ENCODE assay signal across 11 cellular contexts in genomic region chr6:149991403-149991795, GRCh38. TPM values are rescaled to one million over a fixed set of nuclear protein-coding genes. Genes with fewer than 3 reads are reported as not detected.
DNase-seq lines count a peak whose midpoint lies in the region; ATAC-seq, FAIRE-seq and TF ChIP-seq lines count a peak whose summit lies in the region.
"Not testable (repeated sequence)": the region's sequence is repeated elsewhere in the genome, so short reads cannot be mapped to it uniquely, and the experiment has no call there.
"Had no signal": no experiment of that assay in that cellular context is flagged by ENCODE, and none has a peak within 500 bp of the region (broad histone marks: within the 10 kb centered on the region; RNA-seq: fewer than 3 reads in every experiment).

No MANE protein-coding gene starts in this region.

- POLR2A ChIA-PET in activated CD8-positive, alpha-beta T cell treated with anti-CD3 and anti-CD28 coated beads for 36 hours (lab: Charles Lee): interaction anchor here (0.7 to 1.6 kb wide), 3 partner anchors 8 to 51 kb away, joined by 3 to 4 read pairs (median 3); no protein-coding TSS in a partner anchor
- POLR2A ChIA-PET in K562 (lab: Yijun Ruan, JAX): not testable (repeated sequence)

- intact Hi-C loops in Calu3 (cut with micrococcal nuclease; ENCODE audit: unreplicated experiment); activated CD8-positive, alpha-beta T cell treated with anti-CD3 and anti-CD28 coated beads for 36 hours (cut with micrococcal nuclease); K562 (cut with micrococcal nuclease): not testable (repeated sequence)

- CTCF ChIA-PET in Calu3 (lab: Charles Lee): not testable (repeated sequence)
- CTCF ChIA-PET in activated CD8-positive, alpha-beta T cell treated with anti-CD3 and anti-CD28 coated beads for 36 hours (lab: Charles Lee): interaction anchor here (1.0 to 1.3 kb wide), 2 partner anchors 16 to 25 kb away, joined by 4 to 7 read pairs; no protein-coding TSS in a partner anchor
- CTCF ChIA-PET in K562 (lab: Yijun Ruan, JAX; ENCODE audit: low intra/inter-chr PET ratio): interaction anchor here (0.5 kb wide), 1 partner anchor 891 kb away, joined by 3 read pairs; no protein-coding TSS in a partner anchor

- not testable (repeated sequence) for TF ChIP-seq CTCF in Calu3 (IDR thresholded peaks at IDR 0.05; ENCODE audit: unreplicated experiment); activated CD8-positive, alpha-beta T cell treated with anti-CD3 and anti-CD28 coated beads for 36 hours (IDR thresholded peaks at IDR 0.05); K562 (IDR thresholded peaks at IDR 0.05 in 2 of 3, conservative IDR thresholded peaks at IDR 0.05 in 1 of 3; ENCODE audit: insufficient read depth in 2 of 3, low read depth in 1 of 3, low read length in 3 of 3); nephron (IDR thresholded peaks at IDR 0.05; ENCODE audit: unreplicated experiment in 3 of 3)

- not testable (repeated sequence) for H3K36me3 ChIP-seq in HUES64 (ENCODE audit: insufficient read depth, low read length); K562 (ENCODE audit: control insufficient read depth, insufficient read depth, low read length); thymus (ENCODE audit: control insufficient read depth, insufficient read depth)

- H3K4me1 ChIP-seq in HUES64 (ENCODE audit: insufficient read depth, low read length); thymus (ENCODE audit: control insufficient read depth, insufficient read depth, low read length): not testable (repeated sequence)
- peaks cover 0 to 11% of the 10 kb centered on the region in 2 experiments; a peak in 1 of 5 replicates for H3K4me1 ChIP-seq in K562 (replicated peaks in 1 of 2; ENCODE audit: control insufficient read depth in 2 of 2, insufficient read depth in 2 of 2, low read length in 2 of 2)

- H3K27ac ChIP-seq in HUES64 (ENCODE audit: low read depth, low read length); K562 (ENCODE audit: extremely low read depth, low read depth, low read length); thymus (ENCODE audit: low read depth): not testable (repeated sequence)

- H3K27me3 ChIP-seq in HUES64 (ENCODE audit: insufficient read depth, low read length): peaks cover 100% of the 10 kb centered on the region
- H3K27me3 ChIP-seq in K562 (ENCODE audit: control insufficient read depth in 2 of 2, insufficient read depth in 2 of 2, low read length in 2 of 2): peaks cover 63 to 68% of the 10 kb centered on the region in 2 experiments
- H3K27me3 ChIP-seq in thymus (ENCODE audit: control insufficient read depth, insufficient read depth): peaks cover 25% of the 10 kb centered on the region

- not testable (repeated sequence) for H3K9me3 ChIP-seq in HUES64 (ENCODE audit: insufficient read depth, low read depth, low read length); K562 (replicated peaks; ENCODE audit: control insufficient read depth, insufficient read depth, low read depth, low read length); iPS-18c (ENCODE audit: control insufficient read depth, insufficient read depth, low read length); thymus (ENCODE audit: control insufficient read depth)

- H3K4me1 Mint-ChIP-seq in Calu3 (ENCODE audit: low read depth, unreplicated experiment) (peaks cover 21% of the 10 kb centered on the region), nephron (peaks cover 11% of the 10 kb centered on the region)
- H3K4me1 Mint-ChIP-seq in activated CD8-positive, alpha-beta T cell treated with anti-CD3 and anti-CD28 coated beads for 36 hours (ENCODE audit: low read depth): peaks cover 24% of the 10 kb centered on the region

- 5% methylated on average over 8 of the region's 8 CpGs for WGBS in HUES64
- 0% methylated on average over 5 of the region's 8 CpGs for WGBS in K562 (ENCODE audit: insufficient coverage, low coverage, missing lambda C conversion rate)
- WGBS in thymus: 2% methylated on average over 8 of the region's 8 CpGs

- H3K27ac Mint-ChIP-seq in Calu3 (ENCODE audit: unreplicated experiment); activated CD8-positive, alpha-beta T cell treated with anti-CD3 and anti-CD28 coated beads for 36 hours; nephron: not testable (repeated sequence)

- not testable (repeated sequence) for FAIRE-seq in K562 (lab: Jason Lieb, UNC)

- H3K4me3 Mint-ChIP-seq in Calu3 (ENCODE audit: low read depth, unreplicated experiment): peak overlapping the region; percentile 57
- peak overlapping the region; percentile 67 for H3K4me3 Mint-ChIP-seq in activated CD8-positive, alpha-beta T cell treated with anti-CD3 and anti-CD28 coated beads for 36 hours
- H3K4me3 Mint-ChIP-seq in nephron: peak overlapping the region; percentile 20 to 38 (median 35)

- H4K20me1 ChIP-seq in K562 (replicated peaks; ENCODE audit: control insufficient read depth, insufficient read depth, low read length): not testable (repeated sequence)

- not testable (repeated sequence) for H3K79me2 ChIP-seq in K562 (ENCODE audit: control insufficient read depth, insufficient read depth, low read length)

- not testable (repeated sequence) for H2AFZ ChIP-seq in K562 (ENCODE audit: low read depth, low read length)

- H3K27me3 Mint-ChIP-seq in Calu3 (ENCODE audit: unreplicated experiment) (peaks cover 81% of the 10 kb centered on the region), nephron (ENCODE audit: low read depth) (peaks cover 100% of the 10 kb centered on the region)
- peaks cover 76% of the 10 kb centered on the region for H3K27me3 Mint-ChIP-seq in activated CD8-positive, alpha-beta T cell treated with anti-CD3 and anti-CD28 coated beads for 36 hours

- TF ChIP-seq EP300 in K562 (IDR thresholded peaks at IDR 0.05; ENCODE audit: low read length): not testable (repeated sequence)

- not testable (repeated sequence) for BruUV-seq in Calu3 (replicated peaks; lab: Mats Ljungman, UMichigan); K562 (replicated peaks; lab: Mats Ljungman, UMichigan)

- in situ Hi-C loops in K562 (cut with MboI): not testable (repeated sequence)

- H3K4me2 ChIP-seq in K562 (ENCODE audit: insufficient read depth, low read length): not testable (repeated sequence)

- H3K9me1 ChIP-seq in K562 (ENCODE audit: control insufficient read depth, insufficient read depth, low read length): not testable (repeated sequence)

- H3K4me3 ChIP-seq in HUES64 (ENCODE audit: low read length): peak overlapping the region; percentile 41
- not testable (repeated sequence) for H3K4me3 ChIP-seq in K562
- H3K4me3 ChIP-seq in iPS-18c (ENCODE audit: insufficient read depth, low read depth, low read length): 0 out of 2 replicates have a peak overlapping the region, but pooled peaks have one; percentile 24
- peak overlapping the region; percentile 48 for H3K4me3 ChIP-seq in thymus (ENCODE audit: low read length)

- H3K9ac ChIP-seq in HUES64 (ENCODE audit: low read depth, low read length); K562 (ENCODE audit: insufficient read depth in 1 of 2, low read depth in 2 of 2, low read length in 2 of 2): not testable (repeated sequence)

- DNase-seq in Calu3; K562 (ENCODE audit: extremely low read depth in 1 of 4, low spot score in 3 of 4): not testable (repeated sequence)
- DNase-seq in RPMI8226: peak; percentile 74
- DNase-seq in activated CD8-positive, alpha-beta T cell treated with anti-CD3 and anti-CD28 coated beads for 36 hours: peak; percentile 28

- not testable (repeated sequence) for H3K9me3 Mint-ChIP-seq in Calu3 (ENCODE audit: low read depth, unreplicated experiment); activated CD8-positive, alpha-beta T cell treated with anti-CD3 and anti-CD28 coated beads for 36 hours
- peaks cover 37% of the 10 kb centered on the region for H3K9me3 Mint-ChIP-seq in nephron

- not testable (repeated sequence) for TF ChIP-seq RAD21 in K562 (CRISPR knock-in tag; conservative IDR thresholded peaks at IDR 0.05 in 1 of 2, IDR thresholded peaks at IDR 0.05 in 1 of 2)

- not testable (repeated sequence) for H3K36me3 Mint-ChIP-seq in Calu3 (ENCODE audit: insufficient read depth, unreplicated experiment); activated CD8-positive, alpha-beta T cell treated with anti-CD3 and anti-CD28 coated beads for 36 hours (ENCODE audit: low read depth); nephron (ENCODE audit: low read depth)

- not testable (repeated sequence) for TF ChIP-seq POLR2A in K562 (conservative IDR thresholded peaks at IDR 0.05)

- peak; percentile 83 for ATAC-seq in activated CD8-positive, alpha-beta T cell treated with anti-CD3 and anti-CD28 coated beads for 36 hours
- peak; percentile 59; the same call in 2 of the 3 replicates for ATAC-seq in K562

RNA-seq across cellular contexts. Expression of gene ULBP1, which starts 27.7 kb away (rescaled TPM):
- 2.2 and 2.5 TPM in 2 replicates for total RNA-seq in Calu3 (2022)
- 0.20 TPM for polyA plus RNA-seq in HUES64 (2013, experiment 1 of 2)
- 0.76 TPM for polyA plus RNA-seq in HUES64 (2013, experiment 2 of 2)
- total RNA-seq in activated CD8-positive, alpha-beta T cell treated with anti-CD3 and anti-CD28 coated beads for 36 hours: 1 to 10 TPM; 2.5 to 2.7 TPM
- total RNA-seq in K562 (2011; cell fraction: chromatin; rRNA removed; ENCODE audit: low replicate concordance): 2.2 and 5.9 TPM in 2 replicates
- 1.8 and 2.1 TPM in 2 replicates for total RNA-seq in K562 (2011; cell fraction: nucleolus; rRNA removed)
- total RNA-seq in K562 (2011; cell fraction: nucleoplasm; rRNA removed): 2.8 and 3.3 TPM in 2 replicates
- 1.5 and 1.8 TPM in 2 replicates for total RNA-seq in K562 (2014; rRNA removed)
- 2.5 and 3.4 TPM in 2 replicates for total RNA-seq in K562 (2014; rRNA removed; fragmentation: Illumina TruSeq; extraction: Trizol)
- 0.26 and 0.33 TPM in 2 replicates for total RNA-seq in K562 (2015; rRNA removed; fragmentation: Illumina TruSeq; extraction: Trizol)
- total RNA-seq in K562 (2021): 2.7 and 3.5 TPM in 2 replicates
- 1.1 and 1.3 TPM in 2 replicates for polyA plus RNA-seq in K562 (2011; rRNA removed)
- polyA plus RNA-seq in K562 (2011; cell fraction: cytosol; rRNA removed): 0.40 and 0.91 TPM in 2 replicates
- polyA plus RNA-seq in K562 (2011; cell fraction: nucleus; rRNA removed): 1.0 and 1.5 TPM in 2 replicates
- 1.3 and 14.7 TPM in 2 replicates for polyA plus RNA-seq in K562 (2012)
- polyA plus RNA-seq in K562 (2014; fragmentation: Illumina TruSeq; extraction: Trizol): 4.9 and 6.0 TPM in 2 replicates
- polyA plus RNA-seq in K562 (2014; fragmentation: Nextera tagmentation; extraction: Ambion mirVana): 1 to 10 TPM; 1.2 to 2.5 TPM
- polyA plus RNA-seq in K562 (2014; rRNA removed): 2.7 and 3.3 TPM in 2 replicates
- 0.67 and 0.99 TPM in 2 replicates for polyA minus RNA-seq in K562 (2011; rRNA and poly(A)+ RNA removed)
- 0.38 TPM in 1 of 2 replicates, not detected in the other for polyA minus RNA-seq in K562 (2011; cell fraction: cytosol; rRNA and poly(A)+ RNA removed)
- 0.81 and 1.4 TPM in 2 replicates for polyA minus RNA-seq in K562 (2011; cell fraction: nucleus; rRNA and poly(A)+ RNA removed)
- 0.68 TPM for polyA plus RNA-seq in thymus
- total RNA-seq: colonic mucosa had no signal

RNA-seq across cellular contexts. Expression of gene RAET1L, which starts 33.9 kb away (rescaled TPM):
- total RNA-seq in Calu3 (2022): 1.3 and 2.3 TPM in 2 replicates
- not detected for polyA plus RNA-seq in HUES64 (2013, experiment 1 of 2)
- polyA plus RNA-seq in HUES64 (2013, experiment 2 of 2): not detected
- not detected for total RNA-seq in activated CD8-positive, alpha-beta T cell treated with anti-CD3 and anti-CD28 coated beads for 36 hours
- total RNA-seq in K562 (2011; cell fraction: chromatin; rRNA removed; ENCODE audit: low replicate concordance): not detected in 2 replicates
- not detected in 2 replicates for total RNA-seq in K562 (2011; cell fraction: nucleolus; rRNA removed)
- not detected in 2 replicates for total RNA-seq in K562 (2011; cell fraction: nucleoplasm; rRNA removed)
- total RNA-seq in K562 (2014; rRNA removed): not detected in 2 replicates
- total RNA-seq in K562 (2014; rRNA removed; fragmentation: Illumina TruSeq; extraction: Trizol): not detected in 2 replicates
- not detected in 2 replicates for total RNA-seq in K562 (2015; rRNA removed; fragmentation: Illumina TruSeq; extraction: Trizol)
- not detected in 2 replicates for total RNA-seq in K562 (2021)
- polyA plus RNA-seq in K562 (2011; rRNA removed): not detected in 2 replicates
- polyA plus RNA-seq in K562 (2011; cell fraction: cytosol; rRNA removed): not detected in 2 replicates
- not detected in 2 replicates for polyA plus RNA-seq in K562 (2011; cell fraction: nucleus; rRNA removed)
- not detected in 2 replicates for polyA plus RNA-seq in K562 (2012)
- not detected in 2 replicates for polyA plus RNA-seq in K562 (2014; fragmentation: Illumina TruSeq; extraction: Trizol)
- polyA plus RNA-seq in K562 (2014; fragmentation: Nextera tagmentation; extraction: Ambion mirVana): not detected
- polyA plus RNA-seq in K562 (2014; rRNA removed): not detected in 2 replicates
- polyA minus RNA-seq in K562 (2011; rRNA and poly(A)+ RNA removed): not detected in 2 replicates
- polyA minus RNA-seq in K562 (2011; cell fraction: cytosol; rRNA and poly(A)+ RNA removed): not detected in 2 replicates
- polyA minus RNA-seq in K562 (2011; cell fraction: nucleus; rRNA and poly(A)+ RNA removed): not detected in 2 replicates
- 3.1 TPM for polyA plus RNA-seq in thymus
- total RNA-seq: IMR-90, posterior vena cava had no signal
- polyA plus RNA-seq: IMR-90 had no signal

RNA-seq across cellular contexts. Expression of gene ULBP2, which starts 49.6 kb away (rescaled TPM):
- 7.1 and 7.6 TPM in 2 replicates for total RNA-seq in Calu3 (2022)
- not detected for polyA plus RNA-seq in HUES64 (2013, experiment 1 of 2)
- not detected for polyA plus RNA-seq in HUES64 (2013, experiment 2 of 2)
- under 1 TPM; 0.38 to 0.67 TPM for total RNA-seq in activated CD8-positive, alpha-beta T cell treated with anti-CD3 and anti-CD28 coated beads for 36 hours
- 6.3 and 10.4 TPM in 2 replicates for total RNA-seq in K562 (2011; cell fraction: chromatin; rRNA removed; ENCODE audit: low replicate concordance)
- 8.3 and 12.7 TPM in 2 replicates for total RNA-seq in K562 (2011; cell fraction: nucleolus; rRNA removed)
- 13.1 and 13.4 TPM in 2 replicates for total RNA-seq in K562 (2011; cell fraction: nucleoplasm; rRNA removed)
- 0.50 and 0.57 TPM in 2 replicates for total RNA-seq in K562 (2014; rRNA removed)
- 0.96 and 1.2 TPM in 2 replicates for total RNA-seq in K562 (2014; rRNA removed; fragmentation: Illumina TruSeq; extraction: Trizol)
- total RNA-seq in K562 (2015; rRNA removed; fragmentation: Illumina TruSeq; extraction: Trizol): 0.60 and 0.83 TPM in 2 replicates
- 0.78 and 1.2 TPM in 2 replicates for total RNA-seq in K562 (2021)
- 2.7 and 5.3 TPM in 2 replicates for polyA plus RNA-seq in K562 (2011; rRNA removed)
- 2.6 and 5.2 TPM in 2 replicates for polyA plus RNA-seq in K562 (2011; cell fraction: cytosol; rRNA removed)
- 1.4 and 3.5 TPM in 2 replicates for polyA plus RNA-seq in K562 (2011; cell fraction: nucleus; rRNA removed)
- 1.2 and 4.7 TPM in 2 replicates for polyA plus RNA-seq in K562 (2012)
- polyA plus RNA-seq in K562 (2014; fragmentation: Illumina TruSeq; extraction: Trizol): 1.8 and 2.4 TPM in 2 replicates
- 1 to 10 TPM; 3.2 to 4.1 TPM for polyA plus RNA-seq in K562 (2014; fragmentation: Nextera tagmentation; extraction: Ambion mirVana)
- polyA plus RNA-seq in K562 (2014; rRNA removed): 1.1 TPM in 2 replicates
- 1.4 and 2.9 TPM in 2 replicates for polyA minus RNA-seq in K562 (2011; rRNA and poly(A)+ RNA removed)
- 0.86 TPM in 1 of 2 replicates, not detected in the other for polyA minus RNA-seq in K562 (2011; cell fraction: cytosol; rRNA and poly(A)+ RNA removed)
- polyA minus RNA-seq in K562 (2011; cell fraction: nucleus; rRNA and poly(A)+ RNA removed): 0.22 and 0.27 TPM in 2 replicates
- 2.3 TPM for polyA plus RNA-seq in thymus
